ENCODE assay signal across 8 cellular contexts in the genomic region with DNA sequence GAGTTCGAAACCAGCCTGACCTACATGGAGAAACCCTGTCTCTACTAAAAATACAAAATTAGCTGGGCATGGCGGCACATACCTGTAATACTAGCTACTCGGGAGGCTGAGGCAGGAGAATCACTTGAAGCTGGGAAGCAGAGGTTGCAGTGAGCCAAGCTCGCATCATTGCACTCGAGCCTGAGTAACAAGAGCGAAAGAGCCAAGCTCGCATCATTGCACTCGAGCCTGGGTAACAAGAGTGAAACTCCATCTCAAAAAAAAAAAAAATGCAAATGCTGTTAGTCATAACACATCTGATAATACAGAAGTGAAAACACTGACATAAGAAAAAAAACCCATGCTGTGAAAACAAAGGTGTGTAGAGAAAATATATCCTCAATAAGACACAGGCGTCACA.
DNase-seq lines count a peak whose midpoint lies in the region; ATAC-seq and TF ChIP-seq lines count a peak whose summit lies in the region.
"Not testable (repeated sequence)": the region's sequence is repeated elsewhere in the genome, so short reads cannot be mapped to it uniquely, and the experiment has no call there.

No MANE protein-coding gene starts in this region.

- DNase-seq in stomach, result peak; percentile 38

- not testable (repeated sequence) for H3K36me3 ChIP-seq in stomach

- intact Hi-C loops in stomach (cut with DNase I; ENCODE audit: low total_unique reads), result not testable (repeated sequence)

- H3K4me1 ChIP-seq in stomach, result peaks cover 0 to 57% (median 23%) of the 10 kb centered on the region in 4 donors

- TF ChIP-seq CTCF in VCaP (conservative IDR thresholded peaks at IDR 0.05); stomach (IDR thresholded peaks at IDR 0.05): not testable (repeated sequence)

- not testable (repeated sequence) for TF ChIP-seq POLR2A in stomach (IDR thresholded peaks at IDR 0.05)

- ATAC-seq in GM18499 (IDR thresholded peaks at IDR 0.05; ENCODE audit: insufficient read depth, unreplicated experiment) (peak; percentile 100), GM19351 (IDR thresholded peaks at IDR 0.05; ENCODE audit: unreplicated experiment) (peak; percentile 99), GM21723 (IDR thresholded peaks at IDR 0.05; ENCODE audit: unreplicated experiment) (peak; percentile 100), HG03025 (IDR thresholded peaks at IDR 0.05; ENCODE audit: low FRiP score, unreplicated experiment) (peak; percentile 96), HG03469 (IDR thresholded peaks at IDR 0.05; ENCODE audit: unreplicated experiment) (peak; percentile 97), esophagus mucosa (peak; percentile 68)

- not testable (repeated sequence) for H3K9me3 ChIP-seq in stomach

- peak overlapping the region; percentile 54 for H3K27ac ChIP-seq in VCaP
- H3K27ac ChIP-seq in stomach, result peak overlapping the region in 2 of 5 donors; percentile 0 to 76

- 75 to 79% (median 76%) methylated on average over 9 of the region's 9 CpGs for WGBS in stomach, 5 donors

- H3K27me3 ChIP-seq in stomach, result not testable (repeated sequence)

- not testable (repeated sequence) for H3K4me3 ChIP-seq in stomach

- not testable (repeated sequence) for TF ChIP-seq EP300 in stomach (IDR thresholded peaks at IDR 0.05)
